Comparison of ENCODE assay signal across 15 cellular contexts in genomic region chr14:20848316-20848954, GRCh38. TPM values are rescaled to one million over a fixed set of nuclear protein-coding genes. Genes with fewer than 3 reads are reported as not detected.
DNase-seq lines count a peak whose midpoint lies in the region; ATAC-seq and TF ChIP-seq lines count a peak whose summit lies in the region.
"Had no signal": no experiment of that assay in that cellular context is flagged by ENCODE, and none has a peak within 500 bp of the region (broad histone marks: within the 10 kb centered on the region; RNA-seq: fewer than 3 reads in every experiment).

No MANE protein-coding gene starts in this region.

- WGBS in suprapubic skin: 74% methylated on average over 9 of the region's 9 CpGs

- no peaks in the 10 kb centered on the region for H3K36me3 Mint-ChIP-seq in natural killer cell
- H3K36me3 Mint-ChIP-seq: activated naive CD8-positive, alpha-beta T cell; stimulated activated effector memory CD8-positive, alpha-beta T cell treated with anti-CD3 and anti-CD28 coated beads, Interleukin-12 subunit alpha, Interleukin-12 subunit beta, amount 100 ng/mL, for 72 hours had no signal

- no peaks in the 10 kb centered on the region for H3K9me3 Mint-ChIP-seq in natural killer cell
- H3K9me3 Mint-ChIP-seq: stimulated activated effector memory CD8-positive, alpha-beta T cell treated with anti-CD3 and anti-CD28 coated beads, Interleukin-12 subunit alpha, Interleukin-12 subunit beta, amount 100 ng/mL, for 72 hours had no signal

- peak overlapping the region; percentile 14 for H3K27ac ChIP-seq in suprapubic skin
- H3K27ac ChIP-seq: spleen had no signal

- no peak for TF ChIP-seq CTCF in suprapubic skin (IDR thresholded peaks at IDR 0.05)
- TF ChIP-seq CTCF in natural killer cell (IDR thresholded peaks at IDR 0.05): no peak

- no peaks in the 10 kb centered on the region for H3K9me3 ChIP-seq in suprapubic skin
- H3K9me3 ChIP-seq: spleen had no signal

- no peaks in the 10 kb centered on the region for H3K4me1 Mint-ChIP-seq in natural killer cell
- H3K4me1 Mint-ChIP-seq: stimulated activated effector memory CD8-positive, alpha-beta T cell treated with anti-CD3 and anti-CD28 coated beads, Interleukin-12 subunit alpha, Interleukin-12 subunit beta, amount 100 ng/mL, for 72 hours had no signal

- peaks cover 0 to 2% of the 10 kb centered on the region in 2 donors for H3K27me3 Mint-ChIP-seq in natural killer cell (ENCODE audit: low read depth in 2 of 2)

- H3K36me3 ChIP-seq in suprapubic skin: no peaks in the 10 kb centered on the region
- H3K36me3 ChIP-seq: spleen had no signal

- no peak for TF ChIP-seq EP300 in suprapubic skin (IDR thresholded peaks at IDR 0.05)

- no peak for ATAC-seq in natural killer cell
- no peak for ATAC-seq in HG02763 (IDR thresholded peaks at IDR 0.05; ENCODE audit: unreplicated experiment)
- ATAC-seq: stimulated activated effector memory CD8-positive, alpha-beta T cell treated with anti-CD3 and anti-CD28 coated beads, Interleukin-12 subunit alpha, Interleukin-12 subunit beta, amount 100 ng/mL, for 72 hours had no signal

- DNase-seq in HCEC 1CT (peak; percentile 66), SW480 (ENCODE audit: low spot score) (peak; percentile 9), iPS-NIHi7 (ENCODE audit: extremely low spot score) (peak; percentile 25), suprapubic skin (ENCODE audit: low spot score in 2 of 2) (no peak), natural killer cell (no peak), amniotic stem cell (lab: John Stamatoyannopoulos, UW) (no peak), T-helper 1 cell (no peak)
- DNase-seq: DMS79 treated with DMSO at 0.1 percent for 48 hours, erythroblast, Kasumi-1, NCI-H69, spleen had no signal

- intact Hi-C loops in natural killer cell (cut with micrococcal nuclease): no loop called here

- peaks cover 4% of the 10 kb centered on the region for H3K27me3 ChIP-seq in suprapubic skin
- H3K27me3 ChIP-seq: spleen had no signal

- no peak overlapping the region for H3K4me3 Mint-ChIP-seq in natural killer cell
- H3K4me3 Mint-ChIP-seq: activated naive CD8-positive, alpha-beta T cell; stimulated activated effector memory CD8-positive, alpha-beta T cell treated with anti-CD3 and anti-CD28 coated beads, Interleukin-12 subunit alpha, Interleukin-12 subunit beta, amount 100 ng/mL, for 72 hours had no signal

- no peak overlapping the region for H3K4me3 ChIP-seq in suprapubic skin
- H3K4me3 ChIP-seq: spleen had no signal

- H3K27ac Mint-ChIP-seq in natural killer cell: no peak overlapping the region
- H3K27ac Mint-ChIP-seq: activated naive CD8-positive, alpha-beta T cell; stimulated activated effector memory CD8-positive, alpha-beta T cell treated with anti-CD3 and anti-CD28 coated beads, Interleukin-12 subunit alpha, Interleukin-12 subunit beta, amount 100 ng/mL, for 72 hours had no signal

- TF ChIP-seq POLR2A in suprapubic skin (IDR thresholded peaks at IDR 0.05): no peak

- no peaks in the 10 kb centered on the region for H3K4me1 ChIP-seq in suprapubic skin

RNA-seq across cellular contexts. Expression of gene RNASE3, which starts 42.8 kb away (rescaled TPM):
- total RNA-seq in suprapubic skin (not detected), natural killer cell (under 1 TPM in 1 of 3 donors, not detected in 2; 0.72 TPM)

RNA-seq across cellular contexts. Expression of gene RNASE1, which starts 45.8 kb away (rescaled TPM):
- total RNA-seq in suprapubic skin (10 to 100 TPM; 39.7 to 97.1 (median 64.0) TPM), natural killer cell (not detected)

Comparison
In these comparisons a context has a peak if more than half of its experiments do, and no peak if none do; other contexts are left out.
1. DNase-seq: peak in HCEC 1CT (single experiment), SW480 (single experiment) and iPS-NIHi7 (single experiment); none in suprapubic skin (0 of 2), natural killer cell (single experiment), amniotic stem cell (single experiment) and T-helper 1 cell (0 of 5).
2. RNA of gene RNASE1, which starts 45.8 kb away (total RNA-seq): 39.7 to 97.1 TPM in suprapubic skin; not detected in natural killer cell; every median in the first group is over 10 times any median in the second.